In genomic region chr10:93509816-93510215, GRCh38 we compare ENCODE assay signal across 15 cellular contexts. TPM values are rescaled to one million over a fixed set of nuclear protein-coding genes. Genes with fewer than 3 reads are reported as not detected.
A peak's percentile ranks its signal among the peaks of the same experiment; 100 is the strongest.
DNase-seq lines count a peak whose midpoint lies in the region; ATAC-seq, FAIRE-seq and TF ChIP-seq lines count a peak whose summit lies in the region.
"Had no signal": no experiment of that assay in that cellular context is flagged by ENCODE, and none has a peak within 500 bp of the region (broad histone marks: within the 10 kb centered on the region; RNA-seq: fewer than 3 reads in every experiment).

No MANE protein-coding gene starts in this region.

- H3K9me3 ChIP-seq in HepG2 (ENCODE audit: low read length), result no peaks in the 10 kb centered on the region
- H3K9me3 ChIP-seq: A549, Caco-2 had no signal

- H3K27me3 ChIP-seq in HepG2 (ENCODE audit: control insufficient read depth in 1 of 2, insufficient read depth in 2 of 2, low read length in 2 of 2), result no peaks in the 10 kb centered on the region

- H3K36me3 ChIP-seq in HepG2 (replicated peaks in 1 of 2; ENCODE audit: control insufficient read depth in 1 of 2, insufficient read depth in 2 of 2, low read length in 2 of 2), result peaks cover 1 to 4% of the 10 kb centered on the region in 2 experiments; a peak in 3 of 5 replicates

- CTCF ChIA-PET in activated naive CD4-positive, alpha-beta T cell treated with anti-CD3 and anti-CD28 coated beads, Interleukin-2, amount 10 ng/mL, durations not matched to agents 7 days and 5 days (lab: Charles Lee), result interaction anchor here (1.0 to 6.7 kb wide), 7 partner anchors 10 to 169 kb away, joined by 3 to 103 read pairs (median 14); partner anchors contain the start of genes CEP55 and MYOF
- CTCF ChIA-PET in activated CD4-positive, alpha-beta memory T cell treated with anti-CD3 and anti-CD28 coated beads for 36 hours (lab: Charles Lee), result interaction anchor here (0.9 to 8.8 kb wide), 10 partner anchors 14 to 431 kb away, joined by 3 to 193 read pairs (median 6); partner anchors contain the start of genes CEP55 and MYOF
- CTCF ChIA-PET in HepG2 (lab: Yijun Ruan, JAX; ENCODE audit: low intra/inter-chr PET ratio, low total read pairs), result interaction anchor here (2.8 kb wide), 1 partner anchor 133 kb away, joined by 26 read pairs; no protein-coding TSS in a partner anchor

- no TSS peak for BruUV-seq in HepG2 (replicated peaks; lab: Mats Ljungman, UMichigan)

- no peaks in the 10 kb centered on the region for H3K27me3 Mint-ChIP-seq in activated naive CD4-positive, alpha-beta T cell treated with anti-CD3 and anti-CD28 coated beads, Interleukin-2, amount 10 ng/mL, durations not matched to agents 7 days and 5 days
- H3K27me3 Mint-ChIP-seq in activated CD4-positive, alpha-beta memory T cell treated with anti-CD3 and anti-CD28 coated beads for 36 hours, result no peaks in the 10 kb centered on the region
- H3K27me3 Mint-ChIP-seq in nephron progenitor cell (ENCODE audit: low read depth, poor library complexity), result no peaks in the 10 kb centered on the region
- H3K27me3 Mint-ChIP-seq: CD8-positive, alpha-beta memory T cell had no signal

- no peak for TF ChIP-seq POLR2A in HepG2 (IDR thresholded peaks at IDR 0.05; ENCODE audit: insufficient read depth in 1 of 2, low read depth in 2 of 2, low read length in 2 of 2)

- no peaks in the 10 kb centered on the region for H4K20me1 ChIP-seq in HepG2 (ENCODE audit: insufficient read depth, low read length)

- peak overlapping the region; percentile 2 for H3K27ac Mint-ChIP-seq in activated naive CD4-positive, alpha-beta T cell treated with anti-CD3 and anti-CD28 coated beads, Interleukin-2, amount 10 ng/mL, durations not matched to agents 7 days and 5 days
- peak overlapping the region; percentile 38 for H3K27ac Mint-ChIP-seq in activated CD4-positive, alpha-beta memory T cell treated with anti-CD3 and anti-CD28 coated beads for 36 hours
- peak overlapping the region; percentile 42 for H3K27ac Mint-ChIP-seq in nephron progenitor cell
- H3K27ac Mint-ChIP-seq: GM23338 had no signal

- peaks cover 2% of the 10 kb centered on the region for H3K4me1 Mint-ChIP-seq in activated naive CD4-positive, alpha-beta T cell treated with anti-CD3 and anti-CD28 coated beads, Interleukin-2, amount 10 ng/mL, durations not matched to agents 7 days and 5 days
- H3K4me1 Mint-ChIP-seq in activated CD4-positive, alpha-beta memory T cell treated with anti-CD3 and anti-CD28 coated beads for 36 hours (ENCODE audit: low read depth), result peaks cover 30% of the 10 kb centered on the region
- no peaks in the 10 kb centered on the region for H3K4me1 Mint-ChIP-seq in nephron progenitor cell

- intact Hi-C loops in activated CD4-positive, alpha-beta memory T cell treated with anti-CD3 and anti-CD28 coated beads for 36 hours (cut with micrococcal nuclease), result loop anchor here (1.0 kb wide), 1 partner anchor 14 kb away; the partner anchor contains the start of gene CEP55
- intact Hi-C loops in HepG2 (cut with micrococcal nuclease; ENCODE audit: unreplicated experiment), result no loop called here

- H3K9ac ChIP-seq in HepG2 (ENCODE audit: insufficient read depth, low read depth, low read length), result no peak overlapping the region

- no peaks in the 10 kb centered on the region for H3K4me1 ChIP-seq in HepG2 (ENCODE audit: insufficient read depth, low read length)
- H3K4me1 ChIP-seq: A549 had no signal

- no peak overlapping the region for H3K4me3 Mint-ChIP-seq in activated naive CD4-positive, alpha-beta T cell treated with anti-CD3 and anti-CD28 coated beads, Interleukin-2, amount 10 ng/mL, durations not matched to agents 7 days and 5 days
- no peak overlapping the region for H3K4me3 Mint-ChIP-seq in activated CD4-positive, alpha-beta memory T cell treated with anti-CD3 and anti-CD28 coated beads for 36 hours
- H3K4me3 Mint-ChIP-seq in nephron progenitor cell, result no peak overlapping the region
- H3K4me3 Mint-ChIP-seq: CD14-positive monocyte; CD8-positive, alpha-beta memory T cell; GM23338 had no signal

- no peak overlapping the region for H2AFZ ChIP-seq in HepG2 (ENCODE audit: low read length)
- H2AFZ ChIP-seq: GM23338 had no signal

- no peak overlapping the region for H3K4me3 ChIP-seq in HepG2 (replicated peaks in 1 of 3; ENCODE audit: insufficient read depth in 1 of 3, low read depth in 2 of 3, low read length in 3 of 3)
- H3K4me3 ChIP-seq: A549, GM23338 had no signal

- no peak overlapping the region for H3K4me2 ChIP-seq in HepG2 (ENCODE audit: low read depth, low read length)
- H3K4me2 ChIP-seq: A549, GM23338 had no signal

- no peak for ATAC-seq in HepG2
- ATAC-seq: A549, GM23338 had no signal

- peaks cover 37% of the 10 kb centered on the region for H3K36me3 Mint-ChIP-seq in activated naive CD4-positive, alpha-beta T cell treated with anti-CD3 and anti-CD28 coated beads, Interleukin-2, amount 10 ng/mL, durations not matched to agents 7 days and 5 days
- H3K36me3 Mint-ChIP-seq in activated CD4-positive, alpha-beta memory T cell treated with anti-CD3 and anti-CD28 coated beads for 36 hours, result peaks cover 39% of the 10 kb centered on the region
- H3K36me3 Mint-ChIP-seq in nephron progenitor cell (ENCODE audit: low read depth), result peaks cover 36% of the 10 kb centered on the region
- H3K36me3 Mint-ChIP-seq: CD8-positive, alpha-beta memory T cell had no signal

- FAIRE-seq in HepG2 (lab: Jason Lieb, UNC), result no peak
- FAIRE-seq: A549 had no signal

- no peak for TF ChIP-seq RAD21 in HepG2 (CRISPR knock-in tag; IDR thresholded peaks at IDR 0.05)

- H3K27ac ChIP-seq in HepG2 (ENCODE audit: extremely low read length, insufficient read depth, low read length), result no peak overlapping the region
- H3K27ac ChIP-seq: A549 had no signal

- 98% methylated on average over 8 of the region's 8 CpGs for WGBS in HepG2 (ENCODE audit: low lambda C conversion rate)

- no peaks in the 10 kb centered on the region for H3K9me3 Mint-ChIP-seq in activated naive CD4-positive, alpha-beta T cell treated with anti-CD3 and anti-CD28 coated beads, Interleukin-2, amount 10 ng/mL, durations not matched to agents 7 days and 5 days
- no peaks in the 10 kb centered on the region for H3K9me3 Mint-ChIP-seq in activated CD4-positive, alpha-beta memory T cell treated with anti-CD3 and anti-CD28 coated beads for 36 hours
- no peaks in the 10 kb centered on the region for H3K9me3 Mint-ChIP-seq in nephron progenitor cell
- H3K9me3 Mint-ChIP-seq: CD14-positive monocyte; CD8-positive, alpha-beta memory T cell; GM23338 had no signal

- TF ChIP-seq EP300 in HepG2 (IDR thresholded peaks at IDR 0.05; ENCODE audit: low read depth in 2 of 2, low read length in 2 of 2) (no peak), HepG2 (CRISPR knock-in tag; IDR thresholded peaks at IDR 0.05; ENCODE audit: borderline replicate concordance) (no peak)

- TF ChIP-seq CTCF in nephron progenitor cell (IDR thresholded peaks at IDR 0.05) (no peak), HepG2 (CRISPR knock-in tag; IDR thresholded peaks at IDR 0.05) (no peak)

- in situ Hi-C loops in HepG2 (cut with HindIII; ENCODE audit: extremely low pct_ligation_motif_present, low pct_unique_long_range_greater_than_20kb), result no loop called here

- H3K79me2 ChIP-seq in HepG2 (ENCODE audit: insufficient read depth, low read length), result no peaks in the 10 kb centered on the region

- POLR2A ChIA-PET in activated CD4-positive, alpha-beta memory T cell treated with anti-CD3 and anti-CD28 coated beads for 36 hours (lab: Charles Lee), result interaction anchor here (1.0 to 1.8 kb wide), 3 partner anchors 12 to 27 kb away, joined by 3 to 9 read pairs (median 9); partner anchors contain the start of gene CEP55
- POLR2A ChIA-PET in HepG2 (lab: Yijun Ruan, JAX), result no interaction called here

- no peak for DNase-seq in activated naive CD4-positive, alpha-beta T cell treated with anti-CD3 and anti-CD28 coated beads, Interleukin-2, amount 10 ng/mL, durations not matched to agents 7 days and 5 days
- no peak for DNase-seq in activated naive CD4-positive, alpha-beta T cell treated with Interleukin-2 at 50 U/mL for 16 hours
- no peak for DNase-seq in activated CD4-positive, alpha-beta memory T cell treated with anti-CD3 and anti-CD28 coated beads for 36 hours
- DNase-seq in nephron progenitor cell (no peak), HepG2 (ENCODE audit: low spot score) (no peak), GM19238 (ENCODE audit: insufficient read length, low spot score) (no peak)
- DNase-seq: Caco-2; CD8-positive, alpha-beta memory T cell; H7; IMR-90 had no signal

RNA-seq across cellular contexts. Expression of gene CEP55, which starts 13.4 kb away (rescaled TPM):
- total RNA-seq in activated CD4-positive, alpha-beta memory T cell treated with anti-CD3 and anti-CD28 coated beads for 36 hours, result 10 to 100 TPM; 88.0 to 91.3 TPM
- total RNA-seq in HepG2 (2016; rRNA removed; fragmentation: Illumina TruSeq; extraction: Trizol), result 17.1 and 27.3 TPM in 2 replicates
- total RNA-seq in HepG2 (2016; cell fraction: cytosol; rRNA removed; fragmentation: Illumina TruSeq; extraction: Trizol; ENCODE audit: low read depth), result 3.8 and 5.0 TPM in 2 replicates
- total RNA-seq in HepG2 (2016; cell fraction: insoluble cytoplasmic fraction; rRNA removed; fragmentation: Illumina TruSeq; extraction: Trizol), result 18.0 and 28.7 TPM in 2 replicates
- 10.4 and 11.4 TPM in 2 replicates for total RNA-seq in HepG2 (2016; cell fraction: membrane; rRNA removed; fragmentation: Illumina TruSeq; extraction: Trizol)
- 10.3 and 12.4 TPM in 2 replicates for total RNA-seq in HepG2 (2016; cell fraction: nucleus; rRNA removed; fragmentation: Illumina TruSeq; extraction: Trizol)
- polyA plus RNA-seq in HepG2 (2011; rRNA removed), result 3.4 and 6.5 TPM in 2 replicates
- polyA plus RNA-seq in HepG2 (2011; cell fraction: cytosol; rRNA removed), result 2.6 and 2.7 TPM in 2 replicates
- 1.4 and 1.8 TPM in 2 replicates for polyA plus RNA-seq in HepG2 (2011; cell fraction: nucleus; rRNA removed)
- 3.0 and 6.8 TPM in 2 replicates for polyA plus RNA-seq in HepG2 (2012)
- polyA plus RNA-seq in HepG2 (2016; cell fraction: cytosol; fragmentation: Illumina TruSeq; extraction: Trizol; ENCODE audit: low read depth), result 3.0 and 3.1 TPM in 2 replicates
- polyA plus RNA-seq in HepG2 (2016; cell fraction: insoluble cytoplasmic fraction; fragmentation: Illumina TruSeq; extraction: Trizol; ENCODE audit: low read depth), result 27.1 and 27.6 TPM in 2 replicates
- polyA plus RNA-seq in HepG2 (2016; cell fraction: membrane; fragmentation: Illumina TruSeq; extraction: Trizol; ENCODE audit: low read depth), result 6.9 and 8.0 TPM in 2 replicates
- 15.8 and 16.1 TPM in 2 replicates for polyA plus RNA-seq in HepG2 (2016; cell fraction: nucleus; fragmentation: Illumina TruSeq; extraction: Trizol; ENCODE audit: insufficient read depth, low read depth)
- 2.4 and 15.2 TPM in 2 replicates for polyA minus RNA-seq in HepG2 (2011; rRNA and poly(A)+ RNA removed; ENCODE audit: low replicate concordance)
- 4.1 and 4.6 TPM in 2 replicates for polyA minus RNA-seq in HepG2 (2011; cell fraction: cytosol; rRNA and poly(A)+ RNA removed)
- polyA minus RNA-seq in HepG2 (2011; cell fraction: nucleus; rRNA and poly(A)+ RNA removed), result 3.7 and 4.6 TPM in 2 replicates

RNA-seq across cellular contexts. Expression of gene MYOF, which starts 27.7 kb away (rescaled TPM):
- 10 to 100 TPM; 49.3 to 49.7 TPM for total RNA-seq in activated CD4-positive, alpha-beta memory T cell treated with anti-CD3 and anti-CD28 coated beads for 36 hours
- total RNA-seq in HepG2 (2016; rRNA removed; fragmentation: Illumina TruSeq; extraction: Trizol), result 0.42 and 0.66 TPM in 2 replicates
- total RNA-seq in HepG2 (2016; cell fraction: cytosol; rRNA removed; fragmentation: Illumina TruSeq; extraction: Trizol; ENCODE audit: low read depth), result not detected in 2 replicates
- 0.56 and 0.71 TPM in 2 replicates for total RNA-seq in HepG2 (2016; cell fraction: insoluble cytoplasmic fraction; rRNA removed; fragmentation: Illumina TruSeq; extraction: Trizol)
- total RNA-seq in HepG2 (2016; cell fraction: membrane; rRNA removed; fragmentation: Illumina TruSeq; extraction: Trizol), result 0.06 and 0.14 TPM in 2 replicates
- total RNA-seq in HepG2 (2016; cell fraction: nucleus; rRNA removed; fragmentation: Illumina TruSeq; extraction: Trizol), result 0.60 and 0.68 TPM in 2 replicates
- polyA plus RNA-seq in HepG2 (2011; rRNA removed), result 0.17 and 0.18 TPM in 2 replicates
- 0.13 and 0.23 TPM in 2 replicates for polyA plus RNA-seq in HepG2 (2011; cell fraction: cytosol; rRNA removed)
- 0.29 and 0.52 TPM in 2 replicates for polyA plus RNA-seq in HepG2 (2011; cell fraction: nucleus; rRNA removed)
- 0.08 and 0.13 TPM in 2 replicates for polyA plus RNA-seq in HepG2 (2012)
- 0.03 and 0.08 TPM in 2 replicates for polyA plus RNA-seq in HepG2 (2016; cell fraction: cytosol; fragmentation: Illumina TruSeq; extraction: Trizol; ENCODE audit: low read depth)
- 0.35 and 0.50 TPM in 2 replicates for polyA plus RNA-seq in HepG2 (2016; cell fraction: insoluble cytoplasmic fraction; fragmentation: Illumina TruSeq; extraction: Trizol; ENCODE audit: low read depth)
- polyA plus RNA-seq in HepG2 (2016; cell fraction: membrane; fragmentation: Illumina TruSeq; extraction: Trizol; ENCODE audit: low read depth), result 0.03 and 0.05 TPM in 2 replicates
- polyA plus RNA-seq in HepG2 (2016; cell fraction: nucleus; fragmentation: Illumina TruSeq; extraction: Trizol; ENCODE audit: insufficient read depth, low read depth), result 0.85 and 0.89 TPM in 2 replicates
- polyA minus RNA-seq in HepG2 (2011; rRNA and poly(A)+ RNA removed; ENCODE audit: low replicate concordance), result 0.12 and 47.0 TPM in 2 replicates
- 0.62 and 0.79 TPM in 2 replicates for polyA minus RNA-seq in HepG2 (2011; cell fraction: cytosol; rRNA and poly(A)+ RNA removed)
- polyA minus RNA-seq in HepG2 (2011; cell fraction: nucleus; rRNA and poly(A)+ RNA removed), result 0.37 and 0.77 TPM in 2 replicates
- polyA plus RNA-seq: CD8-positive, alpha-beta memory T cell had no signal

RNA-seq across cellular contexts. Expression of gene FFAR4, which starts 56.6 kb away (rescaled TPM):
- total RNA-seq in activated CD4-positive, alpha-beta memory T cell treated with anti-CD3 and anti-CD28 coated beads for 36 hours, result not detected
- not detected in 2 replicates for total RNA-seq in HepG2 (2016; rRNA removed; fragmentation: Illumina TruSeq; extraction: Trizol)
- not detected in 2 replicates for total RNA-seq in HepG2 (2016; cell fraction: cytosol; rRNA removed; fragmentation: Illumina TruSeq; extraction: Trizol; ENCODE audit: low read depth)
- total RNA-seq in HepG2 (2016; cell fraction: insoluble cytoplasmic fraction; rRNA removed; fragmentation: Illumina TruSeq; extraction: Trizol), result not detected in 2 replicates
- total RNA-seq in HepG2 (2016; cell fraction: membrane; rRNA removed; fragmentation: Illumina TruSeq; extraction: Trizol), result not detected in 2 replicates
- total RNA-seq in HepG2 (2016; cell fraction: nucleus; rRNA removed; fragmentation: Illumina TruSeq; extraction: Trizol), result not detected in 2 replicates
- polyA plus RNA-seq in HepG2 (2011; rRNA removed), result 0.09 and 0.17 TPM in 2 replicates
- 0.08 TPM in 1 of 2 replicates, not detected in the other for polyA plus RNA-seq in HepG2 (2011; cell fraction: cytosol; rRNA removed)
- polyA plus RNA-seq in HepG2 (2011; cell fraction: nucleus; rRNA removed), result not detected in 2 replicates
- polyA plus RNA-seq in HepG2 (2012), result not detected in 2 replicates
- not detected in 2 replicates for polyA plus RNA-seq in HepG2 (2016; cell fraction: cytosol; fragmentation: Illumina TruSeq; extraction: Trizol; ENCODE audit: low read depth)
- polyA plus RNA-seq in HepG2 (2016; cell fraction: insoluble cytoplasmic fraction; fragmentation: Illumina TruSeq; extraction: Trizol; ENCODE audit: low read depth), result not detected in 2 replicates
- polyA plus RNA-seq in HepG2 (2016; cell fraction: membrane; fragmentation: Illumina TruSeq; extraction: Trizol; ENCODE audit: low read depth), result not detected in 2 replicates
- not detected in 2 replicates for polyA plus RNA-seq in HepG2 (2016; cell fraction: nucleus; fragmentation: Illumina TruSeq; extraction: Trizol; ENCODE audit: insufficient read depth, low read depth)
- not detected in 2 replicates for polyA minus RNA-seq in HepG2 (2011; rRNA and poly(A)+ RNA removed; ENCODE audit: low replicate concordance)
- not detected in 2 replicates for polyA minus RNA-seq in HepG2 (2011; cell fraction: cytosol; rRNA and poly(A)+ RNA removed)
- 0.77 and 0.87 TPM in 2 replicates for polyA minus RNA-seq in HepG2 (2011; cell fraction: nucleus; rRNA and poly(A)+ RNA removed)
- total RNA-seq: CD8-positive, alpha-beta memory T cell; GM23338; H7; IMR-90 had no signal
- polyA plus RNA-seq: AG04450; BJ; CD8-positive, alpha-beta memory T cell; IMR-90 had no signal

Comparison
In these comparisons a context has a peak if more than half of its experiments do, and no peak if none do; other contexts are left out.
1. RNA of gene MYOF, which starts 27.7 kb away (total RNA-seq): 49.3 to 49.7 TPM in activated CD4-positive, alpha-beta memory T cell treated with anti-CD3 and anti-CD28 coated beads for 36 hours; 0.06 to 0.71 TPM in HepG2; every median in the first group is over 10 times any median in the second.
2. Peak in every context shown above with its lines, with median percentiles within 50 percentile points of each other: H3K27ac Mint-ChIP-seq.